31 cellular contexts compared by ENCODE assay signal in genomic region chr1:37128091-37128490, GRCh38.
"Had no signal": no experiment of that assay in that cellular context is flagged by ENCODE, and none has a peak within 500 bp of the region (broad histone marks: within the 10 kb centered on the region; RNA-seq: fewer than 3 reads in every experiment).

No MANE protein-coding gene starts in this region.

- H3K27ac Mint-ChIP-seq: activated CD4-positive, alpha-beta memory T cell treated with anti-CD3 and anti-CD28 coated beads for 36 hours; activated CD4-positive, alpha-beta T cell treated with anti-CD3 and anti-CD28 coated beads for 36 hours; activated CD4-positive, alpha-beta T cell treated with anti-CD3 and anti-CD28 coated beads, Interleukin-2, amount 10 ng/mL, durations not matched to agents 24 days and 14 days; activated CD8-positive, alpha-beta memory T cell treated with anti-CD3 and anti-CD28 coated beads, Interleukin-2, amount 10 ng/mL, durations not matched to agents 7 days and 5 days; activated CD8-positive, alpha-beta T cell treated with anti-CD3 and anti-CD28 coated beads, Interleukin-2, amount 10 ng/mL, durations not matched to agents 7 days and 5 days; activated naive CD4-positive, alpha-beta T cell treated with anti-CD3 and anti-CD28 coated beads, Interleukin-2, amount 10 ng/mL, durations not matched to agents 7 days and 5 days; activated naive CD4-positive, alpha-beta T cell treated with anti-CD3 and anti-CD28 coated beads, Interleukin-2, amount 50 U/mL, for 72 hours; activated naive CD8-positive, alpha-beta T cell treated with anti-CD3 and anti-CD28 coated beads, Interleukin-2, amount 10 ng/mL, durations not matched to agents 7 days and 5 days; activated T-helper 1 cell treated with anti-CD3 and anti-CD28 coated beads, Interleukin-12 subunit alpha, Interleukin-12 subunit beta, Interleukin-2, Interleukin-4 antibody, amounts not matched to agents 30 ng/mL and 10 ng/mL and 1 ng/mL, durations not matched to agents 14 hours and 24 hours and 36 hours; dendritic cell treated with granulocyte-macrophage colony-stimulating factor and Interleukin-4, amounts not matched to agents 40 ng/mL and 50 ng/mL, for 4 days; endodermal cell had no signal

- ATAC-seq: activated CD4-positive, alpha-beta T cell treated with anti-CD3 and anti-CD28 coated beads for 36 hours; activated CD8-positive, alpha-beta memory T cell treated with anti-CD3 and anti-CD28 coated beads, Interleukin-2, amount 10 ng/mL, durations not matched to agents 7 days and 5 days; activated CD8-positive, alpha-beta T cell treated with anti-CD3 and anti-CD28 coated beads, Interleukin-2, amount 10 ng/mL, durations not matched to agents 7 days and 5 days; activated naive CD4-positive, alpha-beta T cell treated with anti-CD3 and anti-CD28 coated beads, Interleukin-2, amount 50 U/mL, for 72 hours; esophagus mucosa had no signal

- H3K9me3 Mint-ChIP-seq: activated CD4-positive, alpha-beta memory T cell treated with anti-CD3 and anti-CD28 coated beads for 36 hours; activated CD4-positive, alpha-beta T cell treated with anti-CD3 and anti-CD28 coated beads, Interleukin-2, amount 10 ng/mL, durations not matched to agents 24 days and 14 days; activated naive CD4-positive, alpha-beta T cell treated with anti-CD3 and anti-CD28 coated beads, Interleukin-2, amount 10 ng/mL, durations not matched to agents 7 days and 5 days; activated naive CD4-positive, alpha-beta T cell treated with anti-CD3 and anti-CD28 coated beads, Interleukin-2, amount 50 U/mL, for 72 hours; activated naive CD8-positive, alpha-beta T cell treated with anti-CD3 and anti-CD28 coated beads, Interleukin-2, amount 10 ng/mL, durations not matched to agents 7 days and 5 days; activated T-helper 1 cell treated with anti-CD3 and anti-CD28 coated beads, Interleukin-12 subunit alpha, Interleukin-12 subunit beta, Interleukin-2, Interleukin-4 antibody, amounts not matched to agents 30 ng/mL and 10 ng/mL and 1 ng/mL, durations not matched to agents 14 hours and 24 hours and 36 hours; endodermal cell had no signal

- H3K9me3 ChIP-seq: ascending aorta, breast epithelium had no signal

- H3K4me3 Mint-ChIP-seq: activated CD4-positive, alpha-beta memory T cell treated with anti-CD3 and anti-CD28 coated beads for 36 hours; activated CD4-positive, alpha-beta T cell treated with anti-CD3 and anti-CD28 coated beads for 36 hours; activated CD4-positive, alpha-beta T cell treated with anti-CD3 and anti-CD28 coated beads, Interleukin-2, amount 10 ng/mL, durations not matched to agents 24 days and 14 days; activated CD8-positive, alpha-beta memory T cell treated with anti-CD3 and anti-CD28 coated beads, Interleukin-2, amount 10 ng/mL, durations not matched to agents 7 days and 5 days; activated CD8-positive, alpha-beta T cell treated with anti-CD3 and anti-CD28 coated beads, Interleukin-2, amount 10 ng/mL, durations not matched to agents 7 days and 5 days; activated naive CD4-positive, alpha-beta T cell treated with anti-CD3 and anti-CD28 coated beads, Interleukin-2, amount 10 ng/mL, durations not matched to agents 7 days and 5 days; activated naive CD8-positive, alpha-beta T cell treated with anti-CD3 and anti-CD28 coated beads, Interleukin-2, amount 10 ng/mL, durations not matched to agents 7 days and 5 days; activated T-helper 1 cell treated with anti-CD3 and anti-CD28 coated beads, Interleukin-12 subunit alpha, Interleukin-12 subunit beta, Interleukin-2, Interleukin-4 antibody, amounts not matched to agents 30 ng/mL and 10 ng/mL and 1 ng/mL, durations not matched to agents 14 hours and 24 hours and 36 hours; brain; dendritic cell treated with granulocyte-macrophage colony-stimulating factor and Interleukin-4, amounts not matched to agents 40 ng/mL and 50 ng/mL, for 4 days; endodermal cell had no signal

- H3K27ac ChIP-seq: ascending aorta, breast epithelium, cardiac muscle cell, coronary artery, dorsolateral prefrontal cortex had no signal

- H3K27me3 Mint-ChIP-seq: activated CD4-positive, alpha-beta T cell treated with anti-CD3 and anti-CD28 coated beads, Interleukin-2, amount 10 ng/mL, durations not matched to agents 24 days and 14 days; activated CD8-positive, alpha-beta memory T cell treated with anti-CD3 and anti-CD28 coated beads, Interleukin-2, amount 10 ng/mL, durations not matched to agents 7 days and 5 days had no signal

- DNase-seq: activated CD4-positive, alpha-beta memory T cell treated with anti-CD3 and anti-CD28 coated beads for 36 hours; activated CD4-positive, alpha-beta T cell treated with anti-CD3 and anti-CD28 coated beads for 36 hours; activated CD4-positive, alpha-beta T cell treated with anti-CD3 and anti-CD28 coated beads, Interleukin-2, amount 10 ng/mL, durations not matched to agents 24 days and 14 days; activated CD4-positive, CD25-positive, alpha-beta regulatory T cell; activated CD4-positive, CD25-positive, alpha-beta regulatory T cell treated with anti-CD3 and anti-CD28 coated beads, Interleukin-2, amount 50 U/mL, for 72 hours; activated CD8-positive, alpha-beta memory T cell treated with anti-CD3 and anti-CD28 coated beads, Interleukin-2, amount 10 ng/mL, durations not matched to agents 7 days and 5 days; activated CD8-positive, alpha-beta memory T cell treated with anti-CD3 and anti-CD28 coated beads, Interleukin-2, amount 50 U/mL, for 4 hours; activated CD8-positive, alpha-beta T cell treated with anti-CD3 and anti-CD28 coated beads, Interleukin-2, amount 10 ng/mL, durations not matched to agents 7 days and 5 days; activated gamma-delta T cell; activated naive CD4-positive, alpha-beta T cell; activated naive CD4-positive, alpha-beta T cell treated with anti-CD3 and anti-CD28 coated beads, Interleukin-2, amount 10 ng/mL, durations not matched to agents 7 days and 5 days; activated naive CD8-positive, alpha-beta T cell treated with anti-CD3 and anti-CD28 coated beads, Interleukin-2, amount 10 ng/mL, durations not matched to agents 7 days and 5 days; activated T-cell treated with anti-CD3 and anti-CD28 coated beads, Interleukin-2, amount 50 U/mL, for 1 hour; activated T-cell treated with anti-CD3 and anti-CD28 coated beads, Interleukin-2, amount 50 U/mL, for 48 hours; central memory CD4-positive, alpha-beta T cell; cerebellar nuclear complex; dorsolateral prefrontal cortex; effector memory CD4-positive, alpha-beta T cell; endodermal cell; foreskin fibroblast; head of caudate nucleus; T-helper 2 cell had no signal

- H3K4me3 ChIP-seq: ascending aorta, breast epithelium, cardiac muscle cell, coronary artery, dorsolateral prefrontal cortex had no signal

- H3K27me3 ChIP-seq: ascending aorta, dorsolateral prefrontal cortex had no signal

- H3K36me3 Mint-ChIP-seq: activated CD4-positive, alpha-beta memory T cell treated with anti-CD3 and anti-CD28 coated beads for 36 hours; activated CD8-positive, alpha-beta memory T cell treated with anti-CD3 and anti-CD28 coated beads, Interleukin-2, amount 10 ng/mL, durations not matched to agents 7 days and 5 days; activated naive CD4-positive, alpha-beta T cell treated with anti-CD3 and anti-CD28 coated beads, Interleukin-2, amount 10 ng/mL, durations not matched to agents 7 days and 5 days; activated naive CD4-positive, alpha-beta T cell treated with anti-CD3 and anti-CD28 coated beads, Interleukin-2, amount 50 U/mL, for 72 hours; activated naive CD8-positive, alpha-beta T cell treated with anti-CD3 and anti-CD28 coated beads, Interleukin-2, amount 10 ng/mL, durations not matched to agents 7 days and 5 days; brain had no signal

- H3K4me1 Mint-ChIP-seq: activated CD4-positive, alpha-beta T cell treated with anti-CD3 and anti-CD28 coated beads for 36 hours; activated CD4-positive, alpha-beta T cell treated with anti-CD3 and anti-CD28 coated beads, Interleukin-2, amount 10 ng/mL, durations not matched to agents 24 days and 14 days; activated CD8-positive, alpha-beta memory T cell treated with anti-CD3 and anti-CD28 coated beads, Interleukin-2, amount 10 ng/mL, durations not matched to agents 7 days and 5 days; activated naive CD4-positive, alpha-beta T cell treated with anti-CD3 and anti-CD28 coated beads, Interleukin-2, amount 10 ng/mL, durations not matched to agents 7 days and 5 days; activated naive CD8-positive, alpha-beta T cell treated with anti-CD3 and anti-CD28 coated beads, Interleukin-2, amount 10 ng/mL, durations not matched to agents 7 days and 5 days; endodermal cell had no signal

- H3K36me3 ChIP-seq: ascending aorta, breast epithelium, cardiac muscle cell had no signal

- H3K4me1 ChIP-seq: ascending aorta, breast epithelium had no signal
